21 cellular contexts compared by ENCODE assay signal in genomic region chr9:8553444-8553843, GRCh38.
DNase-seq lines count a peak whose midpoint lies in the region; ATAC-seq, FAIRE-seq and TF ChIP-seq lines count a peak whose summit lies in the region.
"Had no signal": no experiment of that assay in that cellular context is flagged by ENCODE, and none has a peak within 500 bp of the region (broad histone marks: within the 10 kb centered on the region; RNA-seq: fewer than 3 reads in every experiment).

No MANE protein-coding gene starts in this region.

- TF ChIP-seq EP300 in H1 (IDR thresholded peaks at IDR 0.05; ENCODE audit: borderline replicate concordance in 1 of 2, low read depth in 2 of 2, low read length in 2 of 2) = no peak

- no peak for TF ChIP-seq RAD21 in H1 (IDR thresholded peaks at IDR 0.05 in 1 of 2, conservative IDR thresholded peaks at IDR 0.05 in 1 of 2; ENCODE audit: low read depth in 2 of 2, low read length in 2 of 2)

- no peak overlapping the region for H2AFZ ChIP-seq in GM23338
- no peak overlapping the region for H2AFZ ChIP-seq in H1 (ENCODE audit: low read length)

- H3K23me2 ChIP-seq in H1 (ENCODE audit: low read depth, low read length) = no peaks in the 10 kb centered on the region

- no peak overlapping the region for H2BK15ac ChIP-seq in H1 (ENCODE audit: low read length)

- H2BK12ac ChIP-seq in H1 (ENCODE audit: low read depth, low read length) = no peak overlapping the region

- no peak for TF ChIP-seq CTCF in GM23338 (conservative IDR thresholded peaks at IDR 0.05; ENCODE audit: low read depth in 2 of 2)
- no peak for TF ChIP-seq CTCF in H1 (IDR thresholded peaks at IDR 0.05; ENCODE audit: control extremely low read depth in 1 of 3, insufficient read depth in 1 of 3, low read depth in 1 of 3, low read length in 3 of 3)
- no peak for TF ChIP-seq CTCF in nephron progenitor cell (IDR thresholded peaks at IDR 0.05)

- H4K5ac ChIP-seq in H1 (ENCODE audit: insufficient read length, low read depth, low read length) = no peak overlapping the region

- H3K9me3 Mint-ChIP-seq in GM23338 (no peaks in the 10 kb centered on the region), nephron progenitor cell (no peaks in the 10 kb centered on the region)
- H3K9me3 Mint-ChIP-seq: CD8-positive, alpha-beta T cell had no signal

- H3K27ac Mint-ChIP-seq in GM23338 (peak overlapping the region; percentile 60), nephron progenitor cell (peak overlapping the region; percentile 16)
- H3K27ac Mint-ChIP-seq: CD8-positive, alpha-beta T cell; HFFc6 had no signal

- no peak overlapping the region for H2BK120ac ChIP-seq in H1 (replicated peaks; ENCODE audit: low read depth, low read length)

- no peaks in the 10 kb centered on the region for H3K9me2 ChIP-seq in GM23338 (ENCODE audit: insufficient read depth)

- H4K91ac ChIP-seq in H1 (replicated peaks; ENCODE audit: insufficient read length, low read length) = no peak overlapping the region

- H3K27me3 ChIP-seq in GM23338 (ENCODE audit: insufficient read depth) (no peaks in the 10 kb centered on the region), H1 (replicated peaks in 1 of 4; ENCODE audit: control insufficient read depth in 3 of 4, extremely low read depth in 1 of 4, insufficient read depth in 3 of 4, low read length in 3 of 4) (no peaks in the 10 kb centered on the region)
- no peaks in the 10 kb centered on the region for H3K27me3 ChIP-seq in effector memory CD4-positive, alpha-beta T cell (replicated peaks; ENCODE audit: control insufficient read depth, insufficient read depth, low read length, poor library complexity, severe bottlenecking)

- no peak overlapping the region for H2BK20ac ChIP-seq in H1 (ENCODE audit: low read length)

- H2AK5ac ChIP-seq in H1 (ENCODE audit: low read depth, low read length) = no peak overlapping the region

- no peaks in the 10 kb centered on the region for H3F3A ChIP-seq in GM23338 (replicated peaks; ENCODE audit: low read depth)

- no peak overlapping the region for H3K4me2 ChIP-seq in GM23338
- H3K4me2 ChIP-seq in H1 (ENCODE audit: insufficient read depth in 1 of 2, low read depth in 2 of 2, low read length in 2 of 2) = no peak overlapping the region

- ATAC-seq in GM23338 (no peak), GM19397 (IDR thresholded peaks at IDR 0.05; ENCODE audit: unreplicated experiment) (no peak), left colon (no peak)
- ATAC-seq: CD8-positive, alpha-beta T cell had no signal

- no peak for TF ChIP-seq POLR2A in H1 (IDR thresholded peaks at IDR 0.05; ENCODE audit: control extremely low read depth in 1 of 2, low read depth in 2 of 2, low read length in 2 of 2)

- H3K27ac ChIP-seq in GM23338 (ENCODE audit: low read depth) (no peak overlapping the region), angular gyrus (ENCODE audit: low read depth, low read length) (peak overlapping the region; percentile 42), H1 (ENCODE audit: low read depth, low read length) (no peak overlapping the region)
- H3K27ac ChIP-seq in effector memory CD4-positive, alpha-beta T cell (ENCODE audit: insufficient read depth, low read length, poor library complexity, severe bottlenecking) = no peak overlapping the region

- H3K79me1 ChIP-seq in H1 (ENCODE audit: low read depth, low read length) = no peaks in the 10 kb centered on the region; the same call in 1 of the 2 replicates

- H3K56ac ChIP-seq in H1 (replicated peaks; ENCODE audit: insufficient read length, low read depth, low read length) = no peak overlapping the region

- H3K4me3 ChIP-seq in GM23338 (no peak overlapping the region), H1 (ENCODE audit: extremely low read depth in 1 of 4, insufficient read depth in 2 of 4, low read depth in 3 of 4, low read length in 4 of 4) (no peak overlapping the region)
- H3K4me3 ChIP-seq in effector memory CD4-positive, alpha-beta T cell (ENCODE audit: insufficient read depth, low read depth, low read length, poor library complexity, severe bottlenecking) = no peak overlapping the region

- no peak overlapping the region for H4K8ac ChIP-seq in H1 (ENCODE audit: extremely low read depth, insufficient read depth, low read length)

- H4K20me1 ChIP-seq in GM23338 (replicated peaks; ENCODE audit: insufficient read depth) (no peaks in the 10 kb centered on the region), H1 (replicated peaks in 1 of 2; ENCODE audit: control insufficient read depth in 1 of 2, insufficient read depth in 2 of 2, low read length in 2 of 2) (no peaks in the 10 kb centered on the region)

- CTCF ChIA-PET in H1 (lab: Charles Lee; ENCODE audit: partially characterized antibody) = interaction anchor here (1.7 kb wide), 1 partner anchor 42 kb away, joined by 4 read pairs; no protein-coding TSS in a partner anchor

- no peak overlapping the region for H3K23ac ChIP-seq in H1 (ENCODE audit: insufficient read length)

- H3K4me1 ChIP-seq in GM23338 (ENCODE audit: insufficient read depth) (no peaks in the 10 kb centered on the region), H1 (replicated peaks in 1 of 4; ENCODE audit: control insufficient read depth in 3 of 4, insufficient read depth in 4 of 4, low read length in 3 of 4) (no peaks in the 10 kb centered on the region)
- H3K4me1 ChIP-seq in effector memory CD4-positive, alpha-beta T cell (ENCODE audit: control insufficient read depth, insufficient read depth, low read length, poor library complexity, severe bottlenecking) = no peaks in the 10 kb centered on the region

- H3K14ac ChIP-seq in H1 (ENCODE audit: insufficient read length) = no peak overlapping the region

- 94% methylated on average over 4 of the region's 4 CpGs; no CpG with 5 or more reads in 1 of the 2 experiments for WGBS in H1 (ENCODE audit: extremely low coverage in 1 of 2, insufficient coverage in 1 of 2, insufficient read length in 1 of 2, insufficient replicate concordance in 2 of 2, low coverage in 1 of 2, low lambda C conversion rate in 2 of 2, missing lambda C conversion rate in 1 of 2), 2 experiments

- H3K36me3 ChIP-seq in GM23338 (ENCODE audit: insufficient read depth) (no peaks in the 10 kb centered on the region), H1 (ENCODE audit: control insufficient read depth in 2 of 4, insufficient read depth in 4 of 4, low read length in 3 of 4) (no peaks in the 10 kb centered on the region)
- no peaks in the 10 kb centered on the region for H3K36me3 ChIP-seq in effector memory CD4-positive, alpha-beta T cell (ENCODE audit: control insufficient read depth, insufficient read depth, low read length)

- no peak for FAIRE-seq in H1 (lab: Jason Lieb, UNC)
- FAIRE-seq: A204.1, D721Med, G401.6, GM12891, HTR-8/SVneo had no signal

- peaks cover 4% of the 10 kb centered on the region for H3K27me3 Mint-ChIP-seq in GM23338 (ENCODE audit: insufficient read depth, low read depth, poor library complexity)
- H3K27me3 Mint-ChIP-seq in nephron progenitor cell (ENCODE audit: low read depth, poor library complexity) = no peaks in the 10 kb centered on the region

- no peak overlapping the region for H3K4me3 Mint-ChIP-seq in GM23338
- H3K4me3 Mint-ChIP-seq in nephron progenitor cell = no peak overlapping the region
- H3K4me3 Mint-ChIP-seq: CD14-positive monocyte; CD8-positive, alpha-beta T cell; HFFc6 had no signal

- H3K79me2 ChIP-seq in GM23338 (replicated peaks; ENCODE audit: insufficient read depth) (no peaks in the 10 kb centered on the region), H1 (ENCODE audit: control insufficient read depth in 1 of 2, insufficient read depth in 2 of 2, low read length in 2 of 2) (no peaks in the 10 kb centered on the region)

- no peak overlapping the region for H3K18ac ChIP-seq in H1 (ENCODE audit: extremely low read depth, low read length)

- H3K4me1 Mint-ChIP-seq in GM23338 = peaks cover 3% of the 10 kb centered on the region; the same call in 2 of the 3 replicates
- H3K4me1 Mint-ChIP-seq in nephron progenitor cell = no peaks in the 10 kb centered on the region
- H3K4me1 Mint-ChIP-seq: CD14-positive monocyte had no signal

- no peak overlapping the region for H2BK5ac ChIP-seq in H1 (ENCODE audit: low read depth, low read length)

- POLR2A ChIA-PET in H1 (lab: Charles Lee; ENCODE audit: partially characterized antibody) = no interaction called here

- H3K9me3 ChIP-seq in H1 (ENCODE audit: insufficient read depth in 2 of 2, low read depth in 1 of 2, low read length in 1 of 2) = no peaks in the 10 kb centered on the region
- H3K9me3 ChIP-seq in effector memory CD4-positive, alpha-beta T cell (ENCODE audit: control insufficient read depth, low read length) = no peaks in the 10 kb centered on the region

- DNase-seq in GM23338 (ENCODE audit: low spot score) (no peak), H1 (ENCODE audit: low read depth in 1 of 2, low spot score in 2 of 2) (no peak), nephron progenitor cell (no peak), left colon (no peak)
- DNase-seq in effector memory CD4-positive, alpha-beta T cell = no peak
- DNase-seq: CD8-positive, alpha-beta T cell; COR-L47; DMS153; DMS79 treated with DMSO at 0.1 percent for 48 hours; EL; GOT3; HCEC 1CT; HFFc6 had no signal

- H3K4ac ChIP-seq in H1 (replicated peaks; ENCODE audit: insufficient read length, low read depth, low read length) = no peak overlapping the region

- H3K9ac ChIP-seq in H1 (replicated peaks in 1 of 4; ENCODE audit: extremely low read depth in 1 of 4, low read depth in 3 of 4, low read length in 3 of 4) = no peak overlapping the region

- intact Hi-C loops in left colon (cut with DNase I, micrococcal nuclease) = no loop called here

- H3K36me3 Mint-ChIP-seq in GM23338 (ENCODE audit: low read depth) (no peaks in the 10 kb centered on the region), nephron progenitor cell (ENCODE audit: low read depth) (peaks cover 22% of the 10 kb centered on the region)
- H3K36me3 Mint-ChIP-seq: CD14-positive monocyte; CD8-positive, alpha-beta T cell had no signal

TF ChIP-seq in GM23338, 12 proteins besides CTCF, POLR2A, EP300 and RAD21 (continues in another document):
- TF ChIP-seq STAT1 (IDR thresholded peaks at IDR 0.05; ENCODE audit: unreplicated experiment) = no peak

TF ChIP-seq in H1, 55 proteins besides CTCF, POLR2A, EP300 and RAD21:
- TF ChIP-seq BACH1 (IDR thresholded peaks at IDR 0.05; ENCODE audit: low read length) = peak; percentile 38; the same call in 1 of the 2 replicates
- TF ChIP-seq KDM5A (IDR thresholded peaks at IDR 0.05; ENCODE audit: low read length) = no peak
TF ChIP-seq in H1: peak in this region for 1.
